1 cellular context compared by ENCODE assay signal in the genomic region with DNA sequence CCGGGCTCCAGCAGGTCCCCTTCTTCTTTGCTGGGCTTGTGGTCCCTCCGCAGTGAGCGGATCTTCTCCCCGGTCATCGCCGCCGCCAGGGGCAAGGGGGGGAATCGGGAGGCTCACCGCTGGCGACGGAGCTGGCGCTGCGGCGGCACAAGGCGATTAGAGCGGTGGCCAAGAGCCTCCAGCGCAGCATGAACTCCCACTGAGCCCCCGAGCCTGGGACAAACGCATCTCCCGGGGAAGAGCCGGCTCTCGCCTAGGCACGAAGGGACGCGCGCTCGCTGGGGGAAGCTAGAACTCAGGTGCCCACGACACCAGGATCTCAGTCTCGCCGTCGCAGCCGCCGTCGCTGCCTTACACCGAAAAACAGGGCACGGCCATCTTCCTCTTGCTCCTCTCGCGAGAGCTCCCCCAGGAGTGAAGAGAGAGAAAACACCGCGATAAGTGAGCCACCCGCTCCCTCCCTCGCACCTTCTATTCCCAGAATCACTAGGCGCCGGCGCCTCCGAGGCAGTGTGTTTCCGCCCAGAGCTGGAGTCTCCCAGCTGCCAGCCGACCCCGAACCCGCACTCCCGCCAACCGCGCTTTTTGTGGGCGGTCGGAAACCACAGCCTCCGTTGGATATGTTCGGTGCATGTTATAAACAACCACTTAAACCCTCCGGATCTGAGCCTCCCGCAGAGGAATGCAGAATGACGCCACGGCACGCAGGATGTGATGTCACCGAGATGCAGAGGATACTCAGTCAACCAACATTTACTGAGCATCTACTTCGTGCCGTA.
TF ChIP-seq lines count a peak whose summit lies in the region.

A gene with protein sequence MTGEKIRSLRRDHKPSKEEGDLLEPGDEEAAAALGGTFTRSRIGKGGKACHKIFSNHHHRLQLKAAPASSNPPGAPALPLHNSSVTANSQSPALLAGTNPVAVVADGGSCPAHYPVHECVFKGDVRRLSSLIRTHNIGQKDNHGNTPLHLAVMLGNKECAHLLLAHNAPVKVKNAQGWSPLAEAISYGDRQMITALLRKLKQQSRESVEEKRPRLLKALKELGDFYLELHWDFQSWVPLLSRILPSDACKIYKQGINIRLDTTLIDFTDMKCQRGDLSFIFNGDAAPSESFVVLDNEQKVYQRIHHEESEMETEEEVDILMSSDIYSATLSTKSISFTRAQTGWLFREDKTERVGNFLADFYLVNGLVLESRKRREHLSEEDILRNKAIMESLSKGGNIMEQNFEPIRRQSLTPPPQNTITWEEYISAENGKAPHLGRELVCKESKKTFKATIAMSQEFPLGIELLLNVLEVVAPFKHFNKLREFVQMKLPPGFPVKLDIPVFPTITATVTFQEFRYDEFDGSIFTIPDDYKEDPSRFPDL (minus strand): TSS at position 391 of the 779 bp plus-strand sequence. CDS start 314 bp downstream, at position 77.

TF ChIP-seq in K562, 482 proteins besides CTCF, POLR2A, EP300 and RAD21 (continued from another document):
- TF ChIP-seq, protein P1, sequence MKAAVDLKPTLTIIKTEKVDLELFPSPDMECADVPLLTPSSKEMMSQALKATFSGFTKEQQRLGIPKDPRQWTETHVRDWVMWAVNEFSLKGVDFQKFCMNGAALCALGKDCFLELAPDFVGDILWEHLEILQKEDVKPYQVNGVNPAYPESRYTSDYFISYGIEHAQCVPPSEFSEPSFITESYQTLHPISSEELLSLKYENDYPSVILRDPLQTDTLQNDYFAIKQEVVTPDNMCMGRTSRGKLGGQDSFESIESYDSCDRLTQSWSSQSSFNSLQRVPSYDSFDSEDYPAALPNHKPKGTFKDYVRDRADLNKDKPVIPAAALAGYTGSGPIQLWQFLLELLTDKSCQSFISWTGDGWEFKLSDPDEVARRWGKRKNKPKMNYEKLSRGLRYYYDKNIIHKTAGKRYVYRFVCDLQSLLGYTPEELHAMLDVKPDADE (conservative IDR thresholded peaks at IDR 0.05; ENCODE audit: control insufficient read depth, low read depth, low read length): no peak; the same call in 1 of the 2 replicates
- TF ChIP-seq ATF7 (IDR thresholded peaks at IDR 0.05) (peak; percentile 97), XRCC3 (IDR thresholded peaks at IDR 0.05) (no peak), ZBTB1 (CRISPR knock-in tag; IDR thresholded peaks at IDR 0.05; ENCODE audit: borderline replicate concordance, low read depth) (peak; percentile 97), JUN (IDR thresholded peaks at IDR 0.05; ENCODE audit: borderline replicate concordance, low read depth, low read length) (peak; percentile 11; the same call in 1 of the 2 replicates), JUN (CRISPR knock-in tag; IDR thresholded peaks at IDR 0.05; ENCODE audit: borderline replicate concordance) (no peak), MCM2 (IDR thresholded peaks at IDR 0.05; ENCODE audit: low read depth) (no peak), SMAD4 (CRISPR knock-in tag; conservative IDR thresholded peaks at IDR 0.05) (peak; percentile 81), CBFB (CRISPR knock-in tag; IDR thresholded peaks at IDR 0.05) (no peak), CHD1 (IDR thresholded peaks at IDR 0.05; ENCODE audit: low read length) (no peak), TRIM28 (IDR thresholded peaks at IDR 0.05) (no peak; the same call in 1 of the 2 replicates), SMARCA4 (IDR thresholded peaks at IDR 0.05) (peak; percentile 50; the same call in 1 of the 2 replicates), WHSC1 (IDR thresholded peaks at IDR 0.05; ENCODE audit: low read length) (no peak)
TF ChIP-seq in K562: peak in this region for 189.
